In the genomic region with DNA sequence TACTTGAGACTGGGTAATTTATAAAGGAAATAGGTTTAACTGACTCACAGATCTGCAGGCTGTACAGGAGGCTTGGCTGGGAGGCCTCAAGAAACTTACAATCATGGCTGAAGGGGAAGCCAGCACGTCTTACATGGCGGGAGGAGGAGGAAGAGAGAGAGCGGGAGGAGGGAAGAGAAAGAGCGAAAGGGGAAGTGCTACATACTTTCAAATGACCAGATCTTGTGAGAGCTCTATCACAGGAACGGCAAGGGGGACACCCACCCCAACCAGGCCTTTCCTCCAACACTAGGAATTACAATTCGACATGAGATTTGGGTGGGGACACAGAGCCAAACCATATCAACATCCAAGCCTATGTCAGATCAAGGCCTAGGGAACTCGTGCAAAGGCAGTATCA, we compare ENCODE assay signal across 11 cellular contexts.
"Had no signal": no experiment of that assay in that cellular context is flagged by ENCODE, and none has a peak within 500 bp of the region (broad histone marks: within the 10 kb centered on the region; RNA-seq: fewer than 3 reads in every experiment).

No MANE protein-coding gene starts in this region.

- H3K27ac ChIP-seq: esophagus muscularis mucosa, gastroesophageal sphincter, heart left ventricle, left ventricle myocardium inferior, tibial nerve had no signal

- H3K27me3 Mint-ChIP-seq: activated CD4-positive, alpha-beta memory T cell treated with anti-CD3 and anti-CD28 coated beads for 36 hours; activated naive CD8-positive, alpha-beta T cell; progenitor cell of endocrine pancreas had no signal

- H3K4me3 ChIP-seq: esophagus muscularis mucosa, gastroesophageal sphincter, heart left ventricle, left ventricle myocardium inferior, tibial nerve had no signal

- H3K36me3 ChIP-seq: esophagus muscularis mucosa, gastroesophageal sphincter, heart left ventricle, left ventricle myocardium inferior, tibial nerve had no signal

- H3K27me3 ChIP-seq: esophagus muscularis mucosa, gastroesophageal sphincter, heart left ventricle, tibial nerve had no signal

- H3K9me3 ChIP-seq: gastroesophageal sphincter had no signal

- H3K4me3 Mint-ChIP-seq: activated CD4-positive, alpha-beta memory T cell treated with anti-CD3 and anti-CD28 coated beads for 36 hours; activated naive CD8-positive, alpha-beta T cell had no signal

- H3K27ac Mint-ChIP-seq: activated CD4-positive, alpha-beta memory T cell treated with anti-CD3 and anti-CD28 coated beads for 36 hours; activated naive CD8-positive, alpha-beta T cell; progenitor cell of endocrine pancreas had no signal

- DNase-seq: activated CD4-positive, alpha-beta memory T cell treated with anti-CD3 and anti-CD28 coated beads for 36 hours; effector CD8-positive, alpha-beta T cell; heart left ventricle; left ventricle myocardium inferior; stimulated activated CD4-positive, alpha-beta T cell treated with anti-CD3 and anti-CD28 coated beads, Interleukin-2, amount 100 ng/mL, for 24 hours; stimulated activated naive CD8-positive, alpha-beta T cell treated with anti-CD3 and anti-CD28 coated beads, Interleukin-15, Interleukin-2, amounts not matched to agents 100 U/mL and 50 U/mL, for 24 hours had no signal

- ATAC-seq: gastroesophageal sphincter; heart left ventricle; stimulated activated naive CD8-positive, alpha-beta T cell treated with anti-CD3 and anti-CD28 coated beads, Interleukin-15, Interleukin-2, amounts not matched to agents 100 U/mL and 50 U/mL, for 24 hours had no signal
